ENCODE assay signal across 24 cellular contexts in the genomic region with DNA sequence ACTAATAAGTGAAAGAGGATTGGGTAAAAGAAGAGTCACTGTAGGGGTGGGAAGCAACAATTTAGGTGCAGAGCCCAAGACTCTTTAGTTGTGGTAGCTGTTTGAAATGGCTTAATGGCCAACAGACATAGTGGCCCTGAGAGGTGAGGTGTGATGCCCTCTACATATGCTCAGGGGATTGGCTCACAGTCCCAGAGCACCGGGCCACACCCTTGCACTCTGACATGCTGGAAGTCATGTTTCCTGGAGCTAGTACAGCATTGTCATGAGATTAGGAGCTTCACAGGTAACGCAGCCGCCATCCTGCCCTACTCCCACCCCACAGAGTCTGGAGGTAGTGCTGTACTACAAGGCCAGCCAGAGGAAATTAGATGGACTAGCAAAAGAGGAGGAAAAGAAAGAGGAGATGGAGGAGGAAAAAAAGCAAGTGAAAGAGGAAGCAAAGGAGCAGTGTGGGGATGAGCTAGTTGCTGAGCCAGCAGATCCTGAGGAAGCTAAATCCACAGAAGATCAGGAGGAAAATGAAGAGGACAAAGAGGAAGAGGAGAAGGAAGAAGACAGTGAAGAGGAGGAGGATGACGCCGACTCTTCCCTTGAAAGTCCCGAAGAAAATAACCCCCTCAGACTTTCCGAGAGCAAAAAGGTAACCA. TPM values are rescaled to one million over a fixed set of nuclear protein-coding genes. Genes with fewer than 3 reads are reported as not detected.
DNase-seq lines count a peak whose midpoint lies in the region; ATAC-seq and TF ChIP-seq lines count a peak whose summit lies in the region.
"Had no signal": no experiment of that assay in that cellular context is flagged by ENCODE, and none has a peak within 500 bp of the region (broad histone marks: within the 10 kb centered on the region; RNA-seq: fewer than 3 reads in every experiment).

No MANE protein-coding gene starts in this region.

- no peaks in the 10 kb centered on the region for H3K27me3 Mint-ChIP-seq in brain
- no peaks in the 10 kb centered on the region for H3K27me3 Mint-ChIP-seq in neural crest cell (ENCODE audit: low read depth)
- peaks cover 8% of the 10 kb centered on the region for H3K27me3 Mint-ChIP-seq in type B pancreatic cell
- H3K27me3 Mint-ChIP-seq: activated CD8-positive, alpha-beta T cell treated with anti-CD3 and anti-CD28 coated beads for 36 hours; stimulated activated naive CD8-positive, alpha-beta T cell treated with anti-CD3 and anti-CD28 coated beads, Interleukin-15, amount 100 ng/mL, for 72 hours had no signal

- H3K4me1 Mint-ChIP-seq in brain (peaks cover 26% of the 10 kb centered on the region), neural crest cell (no peaks in the 10 kb centered on the region), type B pancreatic cell (ENCODE audit: unreplicated experiment) (no peaks in the 10 kb centered on the region)

- H3K27ac Mint-ChIP-seq in brain = peak overlapping the region in 3 of 5 experiments; percentile 85 to 92 (median 88)
- peak overlapping the region; percentile 90 for H3K27ac Mint-ChIP-seq in neural crest cell (ENCODE audit: unreplicated experiment)
- H3K27ac Mint-ChIP-seq in type B pancreatic cell = no peak overlapping the region
- H3K27ac Mint-ChIP-seq: activated CD8-positive, alpha-beta T cell treated with anti-CD3 and anti-CD28 coated beads for 36 hours; effector memory CD8-positive, alpha-beta T cell; IgD-negative memory B cell; memory B cell; stimulated activated naive CD8-positive, alpha-beta T cell treated with anti-CD3 and anti-CD28 coated beads, Interleukin-15, amount 100 ng/mL, for 72 hours had no signal

- no peak for TF ChIP-seq CTCF in brain (conservative IDR thresholded peaks at IDR 0.05)
- no peak for TF ChIP-seq CTCF in neural crest cell (conservative IDR thresholded peaks at IDR 0.05)
- no peak for TF ChIP-seq CTCF in type B pancreatic cell (conservative IDR thresholded peaks at IDR 0.05)

- H3K9me3 Mint-ChIP-seq in brain (no peaks in the 10 kb centered on the region), neural crest cell (no peaks in the 10 kb centered on the region), type B pancreatic cell (no peaks in the 10 kb centered on the region)
- H3K9me3 Mint-ChIP-seq: activated CD8-positive, alpha-beta T cell treated with anti-CD3 and anti-CD28 coated beads for 36 hours; effector memory CD8-positive, alpha-beta T cell; IgD-negative memory B cell; memory B cell; naive B cell; stimulated activated naive CD8-positive, alpha-beta T cell treated with anti-CD3 and anti-CD28 coated beads, Interleukin-15, amount 100 ng/mL, for 72 hours had no signal

- H3K36me3 Mint-ChIP-seq in brain (peaks cover 6% of the 10 kb centered on the region), neural crest cell (ENCODE audit: low read depth) (peaks cover 8% of the 10 kb centered on the region), type B pancreatic cell (peaks cover 4% of the 10 kb centered on the region)
- H3K36me3 Mint-ChIP-seq: IgD-negative memory B cell, memory B cell, naive B cell had no signal

- peak; percentile 4 for DNase-seq in NOMO-1 treated with DMSO at 0.1 percent for 48 hours (lab: John Stamatoyannopoulos, UW; ENCODE audit: unreplicated experiment)
- DNase-seq in NOMO-1 treated with dmso at 0.1 percent for 144 hours (lab: John Stamatoyannopoulos, UW; ENCODE audit: unreplicated experiment) = no peak
- DNase-seq in neural crest cell (ENCODE audit: low read depth, low spot score) = no peak
- DNase-seq in type B pancreatic cell (ENCODE audit: extremely low spot score, unreplicated experiment) = no peak
- DNase-seq: activated CD8-positive, alpha-beta T cell treated with anti-CD3 and anti-CD28 coated beads for 36 hours; activated gamma-delta T cell treated with Interleukin-2 at 50 U/mL for 16 hours; body of pancreas; effector memory CD8-positive, alpha-beta T cell; esophagus squamous epithelium; GF-D8; kidney; naive B cell; NCI-H526; stimulated activated CD4-positive, alpha-beta T cell treated with anti-CD3 and anti-CD28 coated beads, Interleukin-4, amount 100 ng/mL, for 4 hours; stimulated activated naive CD8-positive, alpha-beta T cell treated with anti-CD3 and anti-CD28 coated beads, Interleukin-15, amount 100 ng/mL, for 72 hours; SW 1271; transverse colon had no signal

- ATAC-seq in HG03097 (IDR thresholded peaks at IDR 0.05; ENCODE audit: low FRiP score, unreplicated experiment) = no peak
- ATAC-seq: activated CD8-positive, alpha-beta T cell treated with anti-CD3 and anti-CD28 coated beads for 36 hours; body of pancreas; effector memory CD8-positive, alpha-beta T cell; gastroesophageal sphincter; stimulated activated naive CD8-positive, alpha-beta T cell treated with anti-CD3 and anti-CD28 coated beads, Interleukin-15, amount 100 ng/mL, for 72 hours had no signal

- H3K4me3 Mint-ChIP-seq in brain (no peak overlapping the region), neural crest cell (no peak overlapping the region), type B pancreatic cell (no peak overlapping the region)
- H3K4me3 Mint-ChIP-seq: activated CD8-positive, alpha-beta T cell treated with anti-CD3 and anti-CD28 coated beads for 36 hours; effector memory CD8-positive, alpha-beta T cell; memory B cell; naive B cell; stimulated activated naive CD8-positive, alpha-beta T cell treated with anti-CD3 and anti-CD28 coated beads, Interleukin-15, amount 100 ng/mL, for 72 hours had no signal

RNA-seq across cellular contexts. Expression of gene FLNC, which starts 14.8 kb away (rescaled TPM):
- polyA plus RNA-seq in brain (ENCODE audit: insufficient read depth, low read depth, low replicate concordance) = 7.8 TPM
- total RNA-seq in neural crest cell (5.3 and 5.6 TPM in 2 replicates), type B pancreatic cell (ENCODE audit: low replicate concordance) (20.3 and 54.0 TPM in 2 replicates)
- polyA plus RNA-seq: IgD-negative memory B cell had no signal

RNA-seq across cellular contexts. Expression of gene CCDC136, which starts 23.6 kb away (rescaled TPM):
- polyA plus RNA-seq in brain (ENCODE audit: insufficient read depth, low read depth, low replicate concordance) = 33.2 TPM
- 70.6 and 72.2 TPM in 2 replicates for total RNA-seq in neural crest cell
- 4.2 and 44.2 TPM in 2 replicates for total RNA-seq in type B pancreatic cell (ENCODE audit: low replicate concordance)

RNA-seq across cellular contexts. Expression of gene OPN1SW, which starts 39.8 kb away (rescaled TPM):
- not detected for polyA plus RNA-seq in brain (ENCODE audit: insufficient read depth, low read depth, low replicate concordance)
- total RNA-seq in neural crest cell = not detected in 2 replicates
- total RNA-seq in type B pancreatic cell (ENCODE audit: low replicate concordance) = not detected in 2 replicates
- total RNA-seq: activated CD8-positive, alpha-beta T cell treated with anti-CD3 and anti-CD28 coated beads for 36 hours; body of pancreas; esophagus squamous epithelium; gastroesophageal sphincter; kidney; MCF 10A; omental fat pad; transverse colon had no signal
- polyA plus RNA-seq: IgD-negative memory B cell had no signal

RNA-seq across cellular contexts. Expression of gene ATP6V1F, which starts 47.2 kb away (rescaled TPM):
- 392 TPM for polyA plus RNA-seq in brain (ENCODE audit: insufficient read depth, low read depth, low replicate concordance)
- 144 and 149 TPM in 2 replicates for total RNA-seq in neural crest cell
- 144 and 157 TPM in 2 replicates for total RNA-seq in type B pancreatic cell (ENCODE audit: low replicate concordance)
